1 cellular context compared by ENCODE assay signal in the genomic region with DNA sequence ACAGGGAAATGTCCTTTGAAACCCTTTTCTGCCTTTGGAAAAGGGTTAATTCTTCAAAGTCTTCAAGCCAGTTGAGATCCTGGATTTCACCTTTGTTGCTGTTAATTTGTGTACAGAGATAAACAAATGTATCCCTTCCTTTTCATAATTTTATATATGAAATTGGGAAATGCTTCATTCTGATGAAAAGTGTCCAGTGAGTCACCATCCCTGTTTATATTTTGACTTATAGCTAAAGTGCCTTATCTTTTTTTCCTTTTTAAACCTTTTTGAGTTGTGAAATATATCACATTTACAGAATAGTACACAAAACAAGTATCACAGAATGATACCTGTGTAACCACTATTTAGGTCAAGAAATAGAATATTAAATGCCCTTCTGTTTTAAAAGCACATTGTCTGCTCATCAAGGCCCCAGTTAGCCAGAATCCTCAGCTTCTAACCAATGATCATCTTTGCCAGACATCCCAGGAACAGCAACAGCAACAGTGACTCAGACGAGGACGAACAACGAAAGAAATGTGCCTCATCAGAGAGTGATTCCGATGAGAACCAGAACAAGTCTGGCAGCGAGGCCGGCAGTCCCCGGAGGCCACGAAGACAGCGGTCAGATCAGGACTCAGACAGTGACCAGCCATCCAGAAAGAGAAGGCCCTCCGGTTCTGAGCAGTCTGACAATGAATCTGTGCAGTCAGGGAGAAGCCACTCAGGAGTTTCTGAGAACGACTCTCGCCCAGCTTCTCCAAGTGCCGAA.
TF ChIP-seq lines count a peak whose summit lies in the region.

No MANE protein-coding gene starts in this region.

TF ChIP-seq in IMR-90, 13 proteins besides CTCF, POLR2A, EP300 and RAD21 (continued from another document):
- TF ChIP-seq FOS (IDR thresholded peaks at IDR 0.05; ENCODE audit: low read depth, low read length): peak; percentile 46; the same call in 1 of the 2 replicates
